In genomic region chr10:103145046-103145445, GRCh38 we compare ENCODE assay signal across 18 cellular contexts. TPM values are rescaled to one million over a fixed set of nuclear protein-coding genes. Genes with fewer than 3 reads are reported as not detected.
DNase-seq lines count a peak whose midpoint lies in the region; TF ChIP-seq lines count a peak whose summit lies in the region.
"Had no signal": no experiment of that assay in that cellular context is flagged by ENCODE, and none has a peak within 500 bp of the region (broad histone marks: within the 10 kb centered on the region; RNA-seq: fewer than 3 reads in every experiment).

No MANE protein-coding gene starts in this region.

- H3K9me3 ChIP-seq in hepatocyte (ENCODE audit: low read depth) (no peaks in the 10 kb centered on the region), skeletal muscle satellite cell (replicated peaks; ENCODE audit: low read length) (no peaks in the 10 kb centered on the region), MG63 (no peaks in the 10 kb centered on the region)

- H3K9ac ChIP-seq in skeletal muscle satellite cell (ENCODE audit: low read depth, low read length): no peak overlapping the region

- no peak for TF ChIP-seq CTCF in hepatocyte (IDR thresholded peaks at IDR 0.05; ENCODE audit: poor library complexity)

- 93% methylated on average over 1 of the region's 1 CpG for WGBS in hepatocyte (ENCODE audit: low lambda C conversion rate, missing lambda C conversion rate)

- peak overlapping the region; percentile 49 for H3K4me2 ChIP-seq in hepatocyte
- peak overlapping the region; percentile 60 for H3K4me2 ChIP-seq in skeletal muscle satellite cell (ENCODE audit: low read length)

- H3K27ac ChIP-seq in hepatocyte: peak overlapping the region; percentile 17

- DNase-seq in HCEC 1CT (peak; percentile 60), astrocyte of the hippocampus (ENCODE audit: low read depth, low spot score) (peak; percentile 47), hepatocyte (ENCODE audit: low spot score) (no peak), MG63 (no peak), NCI-H524 (lab: John Stamatoyannopoulos, UW) (no peak), NCI-H2196 treated with DMSO at 0.1 percent for 48 hours (lab: John Stamatoyannopoulos, UW; ENCODE audit: unreplicated experiment) (no peak), HuH-7.5 (ENCODE audit: low spot score) (no peak)
- DNase-seq: activated T-cell treated with anti-CD3 and anti-CD28 coated beads, Interleukin-2, amount 50 U/mL, for 1 hour; CD4-positive, CD25-positive, alpha-beta regulatory T cell; DMS79; hypothalamus; left colon; NCI-H1694 treated with DMSO at 0.1 percent for 48 hours; NCI-H446; SIG-M5; stimulated activated CD4-positive, alpha-beta T cell treated with anti-CD3 and anti-CD28 coated beads, Interleukin-1b, Interleukin-23, amount 100 ng/mL, for 48 hours; T-helper 9 cell had no signal

- H3K4me3 ChIP-seq in hepatocyte (no peak overlapping the region), skeletal muscle satellite cell (ENCODE audit: low read length) (no peak overlapping the region), MG63 (no peak overlapping the region)

- H3K36me3 ChIP-seq in hepatocyte (replicated peaks; ENCODE audit: insufficient read depth, low read depth) (no peaks in the 10 kb centered on the region), skeletal muscle satellite cell (ENCODE audit: insufficient read depth, low read length) (peaks cover 14% of the 10 kb centered on the region), MG63 (peaks cover 23% of the 10 kb centered on the region)

- peaks cover 41% of the 10 kb centered on the region for H3K79me2 ChIP-seq in hepatocyte

- no peak overlapping the region for H2AFZ ChIP-seq in hepatocyte

- no peaks in the 10 kb centered on the region for H3K9me2 ChIP-seq in hepatocyte (replicated peaks; ENCODE audit: insufficient read depth)

- H3K27me3 ChIP-seq in hepatocyte (no peaks in the 10 kb centered on the region), skeletal muscle satellite cell (ENCODE audit: control insufficient read depth, insufficient read depth, low read length) (no peaks in the 10 kb centered on the region), MG63 (no peaks in the 10 kb centered on the region)

- no peaks in the 10 kb centered on the region for H4K20me1 ChIP-seq in hepatocyte (ENCODE audit: insufficient read depth, poor library complexity, severe bottlenecking)

- H3K4me1 ChIP-seq in hepatocyte (ENCODE audit: insufficient read depth) (peaks cover 16% of the 10 kb centered on the region), skeletal muscle satellite cell (ENCODE audit: control insufficient read depth, insufficient read depth, low read length) (peaks cover 21% of the 10 kb centered on the region)

RNA-seq across cellular contexts. Expression of gene NT5C2, which starts 48.0 kb away (rescaled TPM):
- 50.7 and 58.7 TPM in 2 replicates for total RNA-seq in hepatocyte
- polyA plus RNA-seq in hepatocyte: 49.2 and 52.0 TPM in 2 replicates
- 22.1 and 35.4 TPM in 2 replicates for total RNA-seq in skeletal muscle satellite cell (2012; rRNA removed)
- total RNA-seq in MG63 (2014; rRNA removed; shearing (Covaris generic); ENCODE audit: low replicate concordance): 9.9 and 23.5 TPM in 2 replicates

Comparison
In these comparisons a context has a peak if more than half of its experiments do, and no peak if none do; other contexts are left out.
1. DNase-seq: peak in HCEC 1CT (single experiment) and astrocyte of the hippocampus (single experiment); none in hepatocyte (single experiment), MG63 (single experiment), NCI-H524 (0 of 2), NCI-H2196 treated with DMSO at 0.1 percent for 48 hours (single experiment) and HuH-7.5 (single experiment).